Comparison of ENCODE assay signal across 14 cellular contexts in the genomic region with DNA sequence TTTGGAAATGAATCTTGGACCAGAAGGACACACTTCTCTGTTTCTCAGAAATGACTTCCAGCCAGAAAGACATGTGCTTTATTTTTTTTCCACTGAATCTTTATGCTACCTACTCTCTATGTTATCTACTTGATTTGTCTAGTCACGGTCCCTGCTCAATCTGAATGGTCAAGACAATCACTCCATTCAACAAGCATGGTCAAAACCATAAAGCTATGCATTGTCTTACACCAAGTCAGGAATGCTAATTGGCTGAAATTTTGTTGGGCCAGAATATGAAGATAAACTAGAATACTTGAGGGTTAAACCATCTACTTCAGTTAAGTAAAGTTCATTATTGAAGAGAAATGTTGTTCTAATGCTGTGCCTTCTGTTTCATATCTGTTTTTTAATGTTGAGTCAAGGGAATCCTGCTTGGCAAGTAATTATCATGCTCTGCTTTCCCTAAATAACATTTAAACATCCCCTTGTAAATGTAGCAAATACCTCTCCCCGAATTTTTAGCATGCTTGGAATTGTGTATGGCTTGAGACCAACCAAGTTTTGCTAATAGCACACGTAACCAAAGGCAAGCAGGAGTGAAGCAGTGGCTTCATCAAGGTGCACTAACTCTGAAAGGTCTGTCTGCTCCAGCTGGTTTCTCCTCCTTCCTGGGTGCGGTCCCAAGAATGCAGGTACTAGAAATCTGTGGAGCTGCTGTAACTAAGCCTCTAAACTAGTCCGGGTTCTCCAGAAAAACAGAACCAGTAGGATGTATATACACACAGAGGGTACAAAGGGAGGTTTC.
"Had no signal": no experiment of that assay in that cellular context is flagged by ENCODE, and none has a peak within 500 bp of the region (broad histone marks: within the 10 kb centered on the region; RNA-seq: fewer than 3 reads in every experiment).

No MANE protein-coding gene starts in this region.

- H3K27ac ChIP-seq: gastrocnemius medialis had no signal

- H3K36me3 ChIP-seq: gastrocnemius medialis had no signal

- DNase-seq: activated CD4-positive, alpha-beta T cell treated with anti-CD3 and anti-CD28 coated beads for 1 hour; activated CD4-positive, alpha-beta T cell treated with anti-CD3 and anti-CD28 coated beads, Interleukin-2, amount 50 U/mL, for 48 hours; activated gamma-delta T cell; activated T-cell treated with anti-CD3 and anti-CD28 coated beads, Interleukin-2, amount 50 U/mL, for 48 hours; amygdala; cerebellar nuclear complex; gastrocnemius medialis; nephron progenitor cell; stimulated activated CD4-positive, alpha-beta T cell treated with anti-CD3 and anti-CD28 coated beads, Interleukin-4, amount 100 ng/mL, for 1 hour; stimulated activated CD8-positive, alpha-beta memory T cell treated with anti-CD3 and anti-CD28 coated beads, Interleukin-4, amount 100 ng/mL, for 48 hours; stimulated activated naive CD8-positive, alpha-beta T cell treated with anti-CD3 and anti-CD28 coated beads, Interleukin-15, Interleukin-2, amounts not matched to agents 100 U/mL and 50 U/mL, for 24 hours; T-cell; T1000 had no signal

- H3K4me3 ChIP-seq: gastrocnemius medialis had no signal

- ATAC-seq: gastrocnemius medialis; sciatic nerve; stimulated activated naive CD8-positive, alpha-beta T cell treated with anti-CD3 and anti-CD28 coated beads, Interleukin-15, Interleukin-2, amounts not matched to agents 100 U/mL and 50 U/mL, for 24 hours; T-cell had no signal

- H3K27me3 ChIP-seq: gastrocnemius medialis had no signal

- H3K9me3 ChIP-seq: gastrocnemius medialis had no signal

- H3K4me1 ChIP-seq: gastrocnemius medialis had no signal
